In the genomic region with DNA sequence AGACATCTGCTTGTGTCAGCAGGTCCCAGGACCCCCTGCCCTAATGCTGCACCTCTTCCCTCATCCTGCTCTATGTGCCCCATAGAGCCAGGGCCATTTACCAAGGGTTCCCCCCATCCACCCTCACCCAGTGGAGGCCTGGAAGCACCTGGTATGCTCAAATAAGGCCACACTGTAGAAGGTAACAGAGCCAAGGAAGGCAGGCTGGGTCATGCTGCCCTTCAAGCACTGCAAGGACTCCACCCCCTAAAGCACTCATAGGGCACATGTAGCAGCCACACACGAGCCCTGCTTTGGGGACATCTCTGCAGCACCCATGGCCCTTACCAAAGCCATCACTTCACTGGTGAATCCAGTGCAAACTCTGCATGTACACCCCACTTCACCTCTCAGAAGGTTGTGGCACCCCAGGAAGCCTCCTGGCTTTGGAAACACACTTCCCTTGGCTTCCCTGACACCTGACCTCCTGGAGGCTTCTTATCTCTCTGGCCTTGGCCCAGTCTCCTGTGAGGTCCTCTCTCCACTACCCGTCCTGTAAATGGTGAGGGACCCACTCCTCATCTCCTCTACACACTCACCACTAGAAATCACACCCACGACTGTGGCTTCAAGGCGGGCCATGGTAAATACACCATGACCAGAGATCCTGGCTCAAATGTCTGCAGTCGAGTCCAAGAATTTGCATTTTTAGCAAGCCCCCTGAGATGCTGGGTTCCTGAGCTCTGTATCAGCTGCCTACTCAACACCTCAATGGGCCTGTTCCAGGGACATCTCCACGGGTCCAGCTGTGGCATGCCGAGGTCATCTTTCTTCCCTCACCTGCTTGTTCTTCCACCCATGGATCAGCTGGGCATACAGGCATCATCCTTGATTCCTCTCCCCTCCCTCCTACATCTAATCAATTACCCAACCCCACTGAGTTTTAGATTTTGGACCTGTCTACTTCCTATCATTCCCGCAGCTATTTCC, we compare ENCODE assay signal across 24 cellular contexts.
A peak's percentile ranks its signal among the peaks of the same experiment; 100 is the strongest.
DNase-seq lines count a peak whose midpoint lies in the region; ATAC-seq, FAIRE-seq and TF ChIP-seq lines count a peak whose summit lies in the region.
"Had no signal": no experiment of that assay in that cellular context is flagged by ENCODE, and none has a peak within 500 bp of the region (broad histone marks: within the 10 kb centered on the region; RNA-seq: fewer than 3 reads in every experiment).

No MANE protein-coding gene starts in this region.

- peaks cover 2% of the 10 kb centered on the region for H3K36me3 Mint-ChIP-seq in activated CD8-positive, alpha-beta T cell treated with anti-CD3 and anti-CD28 coated beads for 36 hours (ENCODE audit: low read depth)
- H3K36me3 Mint-ChIP-seq in activated CD8-positive, alpha-beta T cell treated with anti-CD3 and anti-CD28 coated beads, Interleukin-2, amount 10 ng/mL, durations not matched to agents 7 days and 5 days (ENCODE audit: low read depth) = peaks cover 19% of the 10 kb centered on the region

- no peaks in the 10 kb centered on the region for H3K27me3 Mint-ChIP-seq in activated CD8-positive, alpha-beta T cell treated with anti-CD3 and anti-CD28 coated beads for 36 hours
- no peaks in the 10 kb centered on the region for H3K27me3 Mint-ChIP-seq in activated CD8-positive, alpha-beta T cell treated with anti-CD3 and anti-CD28 coated beads, Interleukin-2, amount 10 ng/mL, durations not matched to agents 7 days and 5 days (ENCODE audit: low read depth)
- no peaks in the 10 kb centered on the region for H3K27me3 Mint-ChIP-seq in stimulated activated naive CD8-positive, alpha-beta T cell treated with anti-CD3 and anti-CD28 coated beads, Interleukin-15, amount 100 ng/mL, for 72 hours
- H3K27me3 Mint-ChIP-seq: activated CD4-positive, alpha-beta memory T cell treated with anti-CD3 and anti-CD28 coated beads, Interleukin-2, amount 10 ng/mL, durations not matched to agents 7 days and 5 days had no signal

- no peaks in the 10 kb centered on the region for H3K9me3 Mint-ChIP-seq in activated CD8-positive, alpha-beta T cell treated with anti-CD3 and anti-CD28 coated beads for 36 hours
- H3K9me3 Mint-ChIP-seq in activated CD8-positive, alpha-beta T cell treated with anti-CD3 and anti-CD28 coated beads, Interleukin-2, amount 10 ng/mL, durations not matched to agents 7 days and 5 days (ENCODE audit: insufficient read depth) = no peaks in the 10 kb centered on the region
- no peaks in the 10 kb centered on the region for H3K9me3 Mint-ChIP-seq in stimulated activated naive CD8-positive, alpha-beta T cell treated with anti-CD3 and anti-CD28 coated beads, Interleukin-15, amount 100 ng/mL, for 72 hours
- H3K9me3 Mint-ChIP-seq: activated CD4-positive, alpha-beta memory T cell treated with anti-CD3 and anti-CD28 coated beads, Interleukin-2, amount 10 ng/mL, durations not matched to agents 7 days and 5 days; activated T-cell treated with anti-CD3 and anti-CD28 coated beads, Interleukin-2, amount 50 U/mL, for 72 hours; T-helper 1 cell treated with Interleukin-12 subunit alpha and Interleukin-12 subunit beta and Interleukin-4 antibody, amounts not matched to agents 30 μg/mL and 1 μg/mL, for 36 hours had no signal

- H3K4me1 Mint-ChIP-seq in activated CD8-positive, alpha-beta T cell treated with anti-CD3 and anti-CD28 coated beads for 36 hours (ENCODE audit: low read depth) = peaks cover 60% of the 10 kb centered on the region
- peaks cover 49% of the 10 kb centered on the region for H3K4me1 Mint-ChIP-seq in activated CD8-positive, alpha-beta T cell treated with anti-CD3 and anti-CD28 coated beads, Interleukin-2, amount 10 ng/mL, durations not matched to agents 7 days and 5 days (ENCODE audit: low read depth)
- peaks cover 64% of the 10 kb centered on the region for H3K4me1 Mint-ChIP-seq in stimulated activated naive CD8-positive, alpha-beta T cell treated with anti-CD3 and anti-CD28 coated beads, Interleukin-15, amount 100 ng/mL, for 72 hours

- DNase-seq in activated CD8-positive, alpha-beta T cell treated with anti-CD3 and anti-CD28 coated beads for 36 hours = no peak
- DNase-seq in activated CD8-positive, alpha-beta T cell treated with anti-CD3 and anti-CD28 coated beads, Interleukin-2, amount 10 ng/mL, durations not matched to agents 7 days and 5 days = no peak
- DNase-seq in bronchial epithelial cell (ENCODE audit: low read depth) (peak; percentile 30), lower lobe of right lung (no peak), GM19238 (ENCODE audit: insufficient read length, low spot score) (no peak), NCI-H1694 treated with DMSO at 0.1 percent for 48 hours (lab: John Stamatoyannopoulos, UW) (no peak)
- DNase-seq in stimulated activated naive CD8-positive, alpha-beta T cell treated with anti-CD3 and anti-CD28 coated beads, Interleukin-15, amount 100 ng/mL, for 72 hours = no peak
- DNase-seq: activated CD4-positive, alpha-beta memory T cell treated with anti-CD3 and anti-CD28 coated beads, Interleukin-2, amount 10 ng/mL, durations not matched to agents 7 days and 5 days; activated T-cell treated with anti-CD3 and anti-CD28 coated beads, Interleukin-2, amount 50 U/mL, for 72 hours; left colon; NCI-H1417; NCI-H2171 treated with DMSO at 0.1 percent for 48 hours; NCI-H774; occipital lobe; retina; SJCRH30; stimulated activated naive CD4-positive, alpha-beta T cell; transverse colon; WERI-Rb-1 had no signal

- peak overlapping the region; percentile 53 for H3K27ac ChIP-seq in lower lobe of right lung
- H3K27ac ChIP-seq: brain microvascular endothelial cell, SJCRH30, WERI-Rb-1 had no signal

- peak; percentile 36 for FAIRE-seq in bronchial epithelial cell (lab: Jason Lieb, UNC)
- FAIRE-seq: A204.1 had no signal

- no peaks in the 10 kb centered on the region for H3K9me3 ChIP-seq in lower lobe of right lung
- H3K9me3 ChIP-seq: HAP-1, SJCRH30, transverse colon had no signal

- H3K4me3 ChIP-seq in bronchial epithelial cell (ENCODE audit: low read depth, low read length) (no peak overlapping the region), lower lobe of right lung (no peak overlapping the region)
- H3K4me3 ChIP-seq: HAP-1, SJCRH30, transverse colon had no signal

- intact Hi-C loops in activated CD8-positive, alpha-beta T cell treated with anti-CD3 and anti-CD28 coated beads for 36 hours (cut with micrococcal nuclease) = no loop called here
- intact Hi-C loops in lower lobe of right lung (cut with DNase I) = no loop called here

- CTCF ChIA-PET in activated CD8-positive, alpha-beta T cell treated with anti-CD3 and anti-CD28 coated beads for 36 hours (lab: Charles Lee) = no interaction called here
- CTCF ChIA-PET in activated CD8-positive, alpha-beta T cell treated with anti-CD3 and anti-CD28 coated beads, Interleukin-2, amount 10 ng/mL, durations not matched to agents 7 days and 5 days (lab: Charles Lee) = no interaction called here

- ATAC-seq in activated CD8-positive, alpha-beta T cell treated with anti-CD3 and anti-CD28 coated beads for 36 hours = peak; percentile 14
- no peak for ATAC-seq in activated CD8-positive, alpha-beta T cell treated with anti-CD3 and anti-CD28 coated beads, Interleukin-2, amount 10 ng/mL, durations not matched to agents 7 days and 5 days
- peak; percentile 21 to 49 for ATAC-seq in lower lobe of right lung
- peak; percentile 40 for ATAC-seq in stimulated activated naive CD8-positive, alpha-beta T cell treated with anti-CD3 and anti-CD28 coated beads, Interleukin-15, amount 100 ng/mL, for 72 hours
- no peak for ATAC-seq in HG03196 (IDR thresholded peaks at IDR 0.05; ENCODE audit: unreplicated experiment)
- ATAC-seq: left colon had no signal

- H3K4me3 Mint-ChIP-seq in activated CD8-positive, alpha-beta T cell treated with anti-CD3 and anti-CD28 coated beads for 36 hours = no peak overlapping the region
- H3K4me3 Mint-ChIP-seq in activated CD8-positive, alpha-beta T cell treated with anti-CD3 and anti-CD28 coated beads, Interleukin-2, amount 10 ng/mL, durations not matched to agents 7 days and 5 days = no peak overlapping the region
- no peak overlapping the region for H3K4me3 Mint-ChIP-seq in stimulated activated naive CD8-positive, alpha-beta T cell treated with anti-CD3 and anti-CD28 coated beads, Interleukin-15, amount 100 ng/mL, for 72 hours
- H3K4me3 Mint-ChIP-seq: activated CD4-positive, alpha-beta memory T cell treated with anti-CD3 and anti-CD28 coated beads, Interleukin-2, amount 10 ng/mL, durations not matched to agents 7 days and 5 days; activated T-cell treated with anti-CD3 and anti-CD28 coated beads, Interleukin-2, amount 50 U/mL, for 72 hours; T-helper 1 cell treated with Interleukin-12 subunit alpha and Interleukin-12 subunit beta and Interleukin-4 antibody, amounts not matched to agents 30 μg/mL and 1 μg/mL, for 36 hours had no signal

- no peak overlapping the region for H3K27ac Mint-ChIP-seq in activated CD8-positive, alpha-beta T cell treated with anti-CD3 and anti-CD28 coated beads for 36 hours
- no peak overlapping the region for H3K27ac Mint-ChIP-seq in activated CD8-positive, alpha-beta T cell treated with anti-CD3 and anti-CD28 coated beads, Interleukin-2, amount 10 ng/mL, durations not matched to agents 7 days and 5 days
- H3K27ac Mint-ChIP-seq in stimulated activated naive CD8-positive, alpha-beta T cell treated with anti-CD3 and anti-CD28 coated beads, Interleukin-15, amount 100 ng/mL, for 72 hours = no peak overlapping the region
- H3K27ac Mint-ChIP-seq: activated CD4-positive, alpha-beta memory T cell treated with anti-CD3 and anti-CD28 coated beads, Interleukin-2, amount 10 ng/mL, durations not matched to agents 7 days and 5 days; T-helper 1 cell treated with Interleukin-12 subunit alpha and Interleukin-12 subunit beta and Interleukin-4 antibody, amounts not matched to agents 30 μg/mL and 1 μg/mL, for 36 hours had no signal

- H3K36me3 ChIP-seq in bronchial epithelial cell (ENCODE audit: control insufficient read depth, insufficient read depth, low read length) = no peaks in the 10 kb centered on the region
- no peaks in the 10 kb centered on the region for H3K36me3 ChIP-seq in lower lobe of right lung
- H3K36me3 ChIP-seq: brain microvascular endothelial cell, HAP-1, SJCRH30, transverse colon had no signal

- H3K27me3 ChIP-seq in bronchial epithelial cell (ENCODE audit: control insufficient read depth, insufficient read depth, low read length) (no peaks in the 10 kb centered on the region), lower lobe of right lung (ENCODE audit: low read depth) (no peaks in the 10 kb centered on the region)
- H3K27me3 ChIP-seq: brain microvascular endothelial cell, SJCRH30, transverse colon had no signal

- H3K4me1 ChIP-seq in lower lobe of right lung = peaks cover 70% of the 10 kb centered on the region

- no peak for TF ChIP-seq CTCF in activated CD8-positive, alpha-beta T cell treated with anti-CD3 and anti-CD28 coated beads for 36 hours (IDR thresholded peaks at IDR 0.05)
- no peak for TF ChIP-seq CTCF in bronchial epithelial cell (IDR thresholded peaks at IDR 0.05; ENCODE audit: insufficient read depth, low read length, severe bottlenecking)
- no peak for TF ChIP-seq CTCF in lower lobe of right lung (IDR thresholded peaks at IDR 0.05)

- POLR2A ChIA-PET in activated CD8-positive, alpha-beta T cell treated with anti-CD3 and anti-CD28 coated beads for 36 hours (lab: Charles Lee) = no interaction called here
- POLR2A ChIA-PET in activated CD8-positive, alpha-beta T cell treated with anti-CD3 and anti-CD28 coated beads, Interleukin-2, amount 10 ng/mL, durations not matched to agents 7 days and 5 days (lab: Charles Lee) = no interaction called here

Comparison
In these comparisons a context has a peak if more than half of its experiments do, and no peak if none do; other contexts are left out.
1. ATAC-seq: peak in activated CD8-positive, alpha-beta T cell treated with anti-CD3 and anti-CD28 coated beads for 36 hours (single experiment), lower lobe of right lung (2 of 2) and stimulated activated naive CD8-positive, alpha-beta T cell treated with anti-CD3 and anti-CD28 coated beads, Interleukin-15, amount 100 ng/mL, for 72 hours (single experiment); none in activated CD8-positive, alpha-beta T cell treated with anti-CD3 and anti-CD28 coated beads, Interleukin-2, amount 10 ng/mL, durations not matched to agents 7 days and 5 days (single experiment) and HG03196 (single experiment).